ENCODE assay signal across 14 cellular contexts in the genomic region with DNA sequence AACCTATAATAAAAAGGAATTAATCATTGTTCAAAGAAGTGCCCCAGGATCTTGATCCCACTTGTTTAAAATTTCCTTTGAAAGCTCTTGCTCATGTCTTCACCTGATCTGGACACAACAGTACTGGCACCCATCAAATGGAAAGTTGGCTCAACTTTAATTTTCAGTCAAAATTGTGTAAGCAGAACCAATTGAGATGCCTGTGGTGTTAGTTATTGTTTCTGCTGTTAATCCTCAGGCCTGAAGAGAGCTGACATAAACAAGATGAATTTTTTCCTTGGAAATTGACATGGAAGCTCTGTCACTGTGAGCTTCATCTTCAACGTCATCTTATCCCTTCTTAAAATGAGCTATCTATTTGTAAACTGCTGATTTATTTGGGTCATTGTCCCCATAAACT.
"Had no signal": no experiment of that assay in that cellular context is flagged by ENCODE, and none has a peak within 500 bp of the region (broad histone marks: within the 10 kb centered on the region; RNA-seq: fewer than 3 reads in every experiment).

No MANE protein-coding gene starts in this region.

- H2AFZ ChIP-seq: parathyroid adenoma had no signal

- H3K4me1 ChIP-seq: colonic mucosa, lower lobe of right lung, parathyroid adenoma had no signal

- H3K27me3 Mint-ChIP-seq: naive B cell had no signal

- H3K4me3 ChIP-seq: colonic mucosa, heart left ventricle, lower lobe of right lung had no signal

- H3K27ac ChIP-seq: colonic mucosa, lower lobe of right lung, parathyroid adenoma had no signal

- FAIRE-seq: frontal cortex had no signal

- H3K4me3 Mint-ChIP-seq: activated naive CD8-positive, alpha-beta T cell treated with anti-CD3 and anti-CD28 coated beads, Interleukin-2, amount 50 U/mL, for 24 hours; naive B cell had no signal

- H3K27ac Mint-ChIP-seq: activated naive CD8-positive, alpha-beta T cell treated with anti-CD3 and anti-CD28 coated beads, Interleukin-2, amount 50 U/mL, for 24 hours; naive B cell had no signal

- DNase-seq: activated CD4-positive, alpha-beta T cell treated with anti-CD3 and anti-CD28 coated beads, Interleukin-2, amount 50 U/mL, for 1 hour; activated CD8-positive, alpha-beta memory T cell treated with anti-CD3 and anti-CD28 coated beads for 24 hours; activated naive CD4-positive, alpha-beta T cell; activated naive CD8-positive, alpha-beta T cell treated with anti-CD3 and anti-CD28 coated beads, Interleukin-2, amount 50 U/mL, for 24 hours; colonic mucosa; heart left ventricle; left colon; lower lobe of right lung; midbrain; naive B cell; stimulated activated CD4-positive, alpha-beta T cell treated with anti-CD3 and anti-CD28 coated beads, Interleukin-4, amount 100 ng/mL, for 24 hours; stimulated activated naive CD4-positive, alpha-beta T cell treated with Interleukin-2 at 50 U/mL for 16 hours had no signal

- H3K9me3 ChIP-seq: colonic mucosa had no signal

- H3K9ac ChIP-seq: parathyroid adenoma had no signal

- H3K36me3 ChIP-seq: colonic mucosa, heart left ventricle, lower lobe of right lung had no signal

- H3K27me3 ChIP-seq: colonic mucosa, heart left ventricle had no signal

- H3K79me2 ChIP-seq: parathyroid adenoma had no signal
